In genomic region chr1:35718492-35719336, GRCh38 we compare ENCODE assay signal across 1 cellular context.
A peak's percentile ranks its signal among the peaks of the same experiment; 100 is the strongest.
TF ChIP-seq lines count a peak whose summit lies in the region.

TSS of gene C1orf216 (minus strand) at chr1:35718884. CDS start at chr1:35716321, 2,563 bp downstream.

TF ChIP-seq in WTC11, 78 proteins besides CTCF, POLR2A, EP300 and RAD21 (continued from another document):
- TF ChIP-seq NR2C2 (CRISPR knock-in tag; IDR thresholded peaks at IDR 0.05) (peak; percentile 58; the same call in 1 of the 2 replicates), TP53 (CRISPR knock-in tag; IDR thresholded peaks at IDR 0.05) (0 out of 2 replicates have a peak, but pooled peaks have one; percentile 36), ZNF671 (CRISPR knock-in tag; IDR thresholded peaks at IDR 0.05) (no peak; the same call in 1 of the 2 replicates), ETV6 (CRISPR knock-in tag; IDR thresholded peaks at IDR 0.05) (no peak; the same call in 1 of the 2 replicates), NFE2L1 (CRISPR knock-in tag; IDR thresholded peaks at IDR 0.05) (peak; percentile 89; the same call in 1 of the 2 replicates), ZMAT4 (CRISPR knock-in tag; IDR thresholded peaks at IDR 0.05) (no peak), FOXP1 (CRISPR knock-in tag; IDR thresholded peaks at IDR 0.05; ENCODE audit: borderline replicate concordance) (peak; percentile 63), FOXK1 (CRISPR knock-in tag; IDR thresholded peaks at IDR 0.05) (0 out of 2 replicates have a peak, but pooled peaks have one; percentile 36), RELA (CRISPR knock-in tag; IDR thresholded peaks at IDR 0.05; ENCODE audit: borderline replicate concordance) (peak; percentile 44; the same call in 1 of the 2 replicates), KAT7 (CRISPR knock-in tag; IDR thresholded peaks at IDR 0.05; ENCODE audit: borderline replicate concordance) (peak; percentile 39; the same call in 1 of the 2 replicates), ZNF416 (CRISPR knock-in tag; IDR thresholded peaks at IDR 0.05) (no peak), CREM (CRISPR knock-in tag; IDR thresholded peaks at IDR 0.05) (no peak; the same call in 1 of the 2 replicates), HMGXB4 (CRISPR knock-in tag; IDR thresholded peaks at IDR 0.05) (no peak; the same call in none of the 2 replicates), ESRRA (CRISPR knock-in tag; IDR thresholded peaks at IDR 0.05; ENCODE audit: borderline replicate concordance) (peak; percentile 58), ZNF232 (CRISPR knock-in tag; IDR thresholded peaks at IDR 0.05) (peak; percentile 37; the same call in 1 of the 2 replicates), ZNF396 (CRISPR knock-in tag; IDR thresholded peaks at IDR 0.05; ENCODE audit: borderline replicate concordance) (no peak), FOXJ3 (CRISPR knock-in tag; IDR thresholded peaks at IDR 0.05; ENCODE audit: borderline replicate concordance) (no peak), OVOL2 (CRISPR knock-in tag; IDR thresholded peaks at IDR 0.05; ENCODE audit: borderline replicate concordance) (no peak), ELF4 (CRISPR knock-in tag; IDR thresholded peaks at IDR 0.05; ENCODE audit: low read depth) (peak; percentile 77; the same call in 1 of the 2 replicates)
- TF ChIP-seq, protein P1, sequence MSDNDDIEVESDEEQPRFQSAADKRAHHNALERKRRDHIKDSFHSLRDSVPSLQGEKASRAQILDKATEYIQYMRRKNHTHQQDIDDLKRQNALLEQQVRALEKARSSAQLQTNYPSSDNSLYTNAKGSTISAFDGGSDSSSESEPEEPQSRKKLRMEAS (CRISPR knock-in tag; IDR thresholded peaks at IDR 0.05), result peak; percentile 88
- TF ChIP-seq, protein P2, sequence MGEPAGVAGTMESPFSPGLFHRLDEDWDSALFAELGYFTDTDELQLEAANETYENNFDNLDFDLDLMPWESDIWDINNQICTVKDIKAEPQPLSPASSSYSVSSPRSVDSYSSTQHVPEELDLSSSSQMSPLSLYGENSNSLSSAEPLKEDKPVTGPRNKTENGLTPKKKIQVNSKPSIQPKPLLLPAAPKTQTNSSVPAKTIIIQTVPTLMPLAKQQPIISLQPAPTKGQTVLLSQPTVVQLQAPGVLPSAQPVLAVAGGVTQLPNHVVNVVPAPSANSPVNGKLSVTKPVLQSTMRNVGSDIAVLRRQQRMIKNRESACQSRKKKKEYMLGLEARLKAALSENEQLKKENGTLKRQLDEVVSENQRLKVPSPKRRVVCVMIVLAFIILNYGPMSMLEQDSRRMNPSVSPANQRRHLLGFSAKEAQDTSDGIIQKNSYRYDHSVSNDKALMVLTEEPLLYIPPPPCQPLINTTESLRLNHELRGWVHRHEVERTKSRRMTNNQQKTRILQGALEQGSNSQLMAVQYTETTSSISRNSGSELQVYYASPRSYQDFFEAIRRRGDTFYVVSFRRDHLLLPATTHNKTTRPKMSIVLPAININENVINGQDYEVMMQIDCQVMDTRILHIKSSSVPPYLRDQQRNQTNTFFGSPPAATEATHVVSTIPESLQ (CRISPR knock-in tag; IDR thresholded peaks at IDR 0.05), result no peak
- TF ChIP-seq, protein P3, sequence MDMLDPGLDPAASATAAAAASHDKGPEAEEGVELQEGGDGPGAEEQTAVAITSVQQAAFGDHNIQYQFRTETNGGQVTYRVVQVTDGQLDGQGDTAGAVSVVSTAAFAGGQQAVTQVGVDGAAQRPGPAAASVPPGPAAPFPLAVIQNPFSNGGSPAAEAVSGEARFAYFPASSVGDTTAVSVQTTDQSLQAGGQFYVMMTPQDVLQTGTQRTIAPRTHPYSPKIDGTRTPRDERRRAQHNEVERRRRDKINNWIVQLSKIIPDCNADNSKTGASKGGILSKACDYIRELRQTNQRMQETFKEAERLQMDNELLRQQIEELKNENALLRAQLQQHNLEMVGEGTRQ (CRISPR knock-in tag; IDR thresholded peaks at IDR 0.05), result peak; percentile 72
- TF ChIP-seq, protein P4, sequence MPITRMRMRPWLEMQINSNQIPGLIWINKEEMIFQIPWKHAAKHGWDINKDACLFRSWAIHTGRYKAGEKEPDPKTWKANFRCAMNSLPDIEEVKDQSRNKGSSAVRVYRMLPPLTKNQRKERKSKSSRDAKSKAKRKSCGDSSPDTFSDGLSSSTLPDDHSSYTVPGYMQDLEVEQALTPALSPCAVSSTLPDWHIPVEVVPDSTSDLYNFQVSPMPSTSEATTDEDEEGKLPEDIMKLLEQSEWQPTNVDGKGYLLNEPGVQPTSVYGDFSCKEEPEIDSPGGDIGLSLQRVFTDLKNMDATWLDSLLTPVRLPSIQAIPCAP (CRISPR knock-in tag; IDR thresholded peaks at IDR 0.05), result 0 out of 2 replicates have a peak, but pooled peaks have one; percentile 40
